In the genomic region with DNA sequence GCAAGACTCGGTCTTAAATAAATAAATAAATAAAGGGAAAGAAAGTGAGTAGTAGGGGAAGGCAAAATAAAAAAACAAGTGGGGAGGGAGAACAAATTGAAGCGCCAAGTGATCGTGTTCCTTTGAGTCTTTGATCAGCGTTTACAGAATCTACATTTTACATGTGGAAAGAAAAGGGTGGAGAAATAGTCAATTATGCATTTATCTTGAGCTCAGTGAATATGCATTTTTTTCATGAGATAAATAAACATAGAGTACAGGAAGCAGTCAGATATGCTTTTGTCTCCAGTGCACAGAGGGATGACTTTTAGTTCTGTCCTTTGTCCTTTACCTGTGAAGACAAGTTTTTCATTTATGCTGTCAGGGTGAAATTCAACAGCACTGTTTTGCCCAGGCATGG, we compare ENCODE assay signal across 30 cellular contexts.
"Had no signal": no experiment of that assay in that cellular context is flagged by ENCODE, and none has a peak within 500 bp of the region (broad histone marks: within the 10 kb centered on the region; RNA-seq: fewer than 3 reads in every experiment).

No MANE protein-coding gene starts in this region.

- H3K4me1 Mint-ChIP-seq: naive thymus-derived CD8-positive, alpha-beta T cell; stimulated activated effector memory CD8-positive, alpha-beta T cell treated with anti-CD3 and anti-CD28 coated beads, Interleukin-12 subunit alpha, Interleukin-12 subunit beta, amount 100 ng/mL, for 72 hours had no signal

- H3K4me3 ChIP-seq: left lung, lower lobe of right lung, neural progenitor cell, ovary, prostate gland, sigmoid colon, spleen, suprapubic skin, thoracic aorta, tibial artery, upper lobe of right lung had no signal

- H3K9ac ChIP-seq: neural progenitor cell had no signal

- H3K27ac Mint-ChIP-seq: naive thymus-derived CD8-positive, alpha-beta T cell; nephron progenitor cell; neural progenitor cell; stimulated activated effector memory CD8-positive, alpha-beta T cell treated with anti-CD3 and anti-CD28 coated beads, Interleukin-12 subunit alpha, Interleukin-12 subunit beta, amount 100 ng/mL, for 72 hours; stimulated activated naive CD8-positive, alpha-beta T cell treated with anti-CD3 and anti-CD28 coated beads, Interleukin-15, Interleukin-2, amounts not matched to agents 100 ng/mL and 50 ng/mL, for 24 hours had no signal

- H3K9me3 ChIP-seq: left lung, lower lobe of right lung, neutrophil, ovary, prostate gland, sigmoid colon, spleen, suprapubic skin, thoracic aorta, tibial artery, upper lobe of right lung had no signal

- H3K4me3 Mint-ChIP-seq: naive thymus-derived CD8-positive, alpha-beta T cell; nephron progenitor cell; neural progenitor cell; stimulated activated effector memory CD8-positive, alpha-beta T cell treated with anti-CD3 and anti-CD28 coated beads, Interleukin-12 subunit alpha, Interleukin-12 subunit beta, amount 100 ng/mL, for 72 hours; stimulated activated naive CD8-positive, alpha-beta T cell treated with anti-CD3 and anti-CD28 coated beads, Interleukin-15, Interleukin-2, amounts not matched to agents 100 ng/mL and 50 ng/mL, for 24 hours had no signal

- H3K4me1 ChIP-seq: left lung, lower lobe of right lung, neural progenitor cell, prostate gland, sigmoid colon, suprapubic skin, tibial artery, upper lobe of right lung had no signal

- H3K27me3 ChIP-seq: left lung, neural progenitor cell, neutrophil, ovary, sigmoid colon, spleen, suprapubic skin, tibial artery, upper lobe of right lung had no signal

- H3K27me3 Mint-ChIP-seq: stimulated activated naive CD8-positive, alpha-beta T cell treated with anti-CD3 and anti-CD28 coated beads, Interleukin-15, Interleukin-2, amounts not matched to agents 100 ng/mL and 50 ng/mL, for 24 hours had no signal

- H3K36me3 ChIP-seq: left lung, lower lobe of right lung, neural progenitor cell, neutrophil, ovary, prostate gland, sigmoid colon, spleen, suprapubic skin, thoracic aorta, tibial artery, upper lobe of right lung had no signal

- DNase-seq: hippocampal formation; left colon; left lung; lower lobe of right lung; mammary epithelial cell; mesenchymal stem cell; naive thymus-derived CD8-positive, alpha-beta T cell; nephron progenitor cell; occipital lobe; ovary; retina; right cardiac atrium; sigmoid colon; small intestine; spleen; stimulated activated CD4-positive, alpha-beta T cell treated with anti-CD3 and anti-CD28 coated beads, Interleukin-4, amount 100 ng/mL, for 24 hours; stimulated activated naive CD4-positive, alpha-beta T cell; trophoblast cell had no signal

- H2AFZ ChIP-seq: neural progenitor cell had no signal

- H3K27ac ChIP-seq: left lung, lower lobe of right lung, neural progenitor cell, neutrophil, ovary, prostate gland, sigmoid colon, spleen, suprapubic skin, thoracic aorta, tibial artery, upper lobe of right lung had no signal

- ATAC-seq: left colon; left lung; lower lobe of right lung; naive thymus-derived CD8-positive, alpha-beta T cell; right cardiac atrium; stimulated activated effector memory CD8-positive, alpha-beta T cell treated with anti-CD3 and anti-CD28 coated beads, Interleukin-12 subunit alpha, Interleukin-12 subunit beta, amount 100 ng/mL, for 72 hours; upper lobe of right lung had no signal

- H3K4me2 ChIP-seq: neural progenitor cell had no signal

- H3K9me3 Mint-ChIP-seq: naive thymus-derived CD8-positive, alpha-beta T cell; nephron progenitor cell; neural progenitor cell; stimulated activated effector memory CD8-positive, alpha-beta T cell treated with anti-CD3 and anti-CD28 coated beads, Interleukin-12 subunit alpha, Interleukin-12 subunit beta, amount 100 ng/mL, for 72 hours; stimulated activated naive CD8-positive, alpha-beta T cell treated with anti-CD3 and anti-CD28 coated beads, Interleukin-15, Interleukin-2, amounts not matched to agents 100 ng/mL and 50 ng/mL, for 24 hours had no signal

- FAIRE-seq: islet of Langerhans, kidney, small intestine, urothelium cell line had no signal

- H3K36me3 Mint-ChIP-seq: naive thymus-derived CD8-positive, alpha-beta T cell; neural progenitor cell; stimulated activated effector memory CD8-positive, alpha-beta T cell treated with anti-CD3 and anti-CD28 coated beads, Interleukin-12 subunit alpha, Interleukin-12 subunit beta, amount 100 ng/mL, for 72 hours had no signal
